In the genomic region with DNA sequence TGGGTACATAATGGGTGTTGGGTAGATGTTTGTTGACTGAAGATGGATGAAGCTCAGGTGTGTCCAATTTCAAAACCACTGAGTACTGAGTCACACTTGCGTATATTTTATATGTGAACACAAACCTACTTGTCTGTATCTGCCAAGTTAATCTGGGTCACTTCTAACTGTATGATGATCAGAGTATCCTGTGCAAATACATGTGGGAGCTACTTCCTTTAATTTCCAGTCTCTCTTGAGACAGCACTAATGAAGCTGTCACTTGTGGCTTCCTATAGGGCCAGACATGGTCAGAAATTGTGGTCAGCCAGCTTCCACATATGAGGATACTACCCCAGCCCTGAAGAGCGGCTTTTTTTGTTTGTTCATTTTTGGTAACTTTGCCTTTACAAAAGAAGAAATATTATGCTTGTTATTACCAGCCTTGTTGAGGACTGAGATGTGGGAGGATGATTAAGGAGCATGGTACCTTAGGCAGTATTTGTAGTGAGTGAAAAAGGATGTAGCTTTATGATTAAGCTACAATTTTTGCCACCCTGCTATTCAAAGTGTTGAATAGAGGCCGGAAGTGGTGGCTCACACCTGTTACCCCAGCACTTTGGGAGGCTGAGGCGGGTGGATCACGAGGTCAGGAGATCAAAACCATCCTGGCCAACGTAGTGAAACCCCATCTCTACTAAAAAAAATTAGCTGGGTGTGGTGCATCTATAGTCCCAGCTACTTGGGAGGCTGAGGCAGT, we compare ENCODE assay signal across 15 cellular contexts. TPM values are rescaled to one million over a fixed set of nuclear protein-coding genes. Genes with fewer than 3 reads are reported as not detected.
DNase-seq lines count a peak whose midpoint lies in the region; ATAC-seq and TF ChIP-seq lines count a peak whose summit lies in the region.
"Had no signal": no experiment of that assay in that cellular context is flagged by ENCODE, and none has a peak within 500 bp of the region (broad histone marks: within the 10 kb centered on the region; RNA-seq: fewer than 3 reads in every experiment).

No MANE protein-coding gene starts in this region.

- H2BK15ac ChIP-seq in mesendoderm (replicated peaks; ENCODE audit: low read depth): no peak overlapping the region

- no peak for TF ChIP-seq POLR2A in lower leg skin (IDR thresholded peaks at IDR 0.05)

- H3K79me2 ChIP-seq in hepatocyte: no peaks in the 10 kb centered on the region
- no peaks in the 10 kb centered on the region for H3K79me2 ChIP-seq in mesendoderm (ENCODE audit: control insufficient read depth, insufficient read depth, low read length)

- no peak overlapping the region for H2AFZ ChIP-seq in hepatocyte

- H3K4me1 ChIP-seq in BLaER1 treated with 17β-estradiol and CSF1 and Interleukin-3, amounts not matched to agents 10 nM and 100 nM: peaks cover 29 to 53% (median 40%) of the 10 kb centered on the region in 10 experiments
- H3K4me1 ChIP-seq in hepatocyte (ENCODE audit: insufficient read depth): peaks cover 23% of the 10 kb centered on the region
- no peaks in the 10 kb centered on the region for H3K4me1 ChIP-seq in mesendoderm (ENCODE audit: control insufficient read depth, low read depth, low read length)

- H3K4me2 ChIP-seq in BLaER1 treated with 17β-estradiol and CSF1 and Interleukin-3, amounts not matched to agents 10 nM and 100 nM: peak overlapping the region; percentile 15 to 73 (median 56)
- no peak overlapping the region for H3K4me2 ChIP-seq in hepatocyte
- no peak overlapping the region for H3K4me2 ChIP-seq in mesendoderm (ENCODE audit: low read length)

- H2BK120ac ChIP-seq in mesendoderm (ENCODE audit: low read depth, low read length): no peak overlapping the region

- no peak overlapping the region for H3K4me3 ChIP-seq in BLaER1 treated with 17β-estradiol and CSF1 and Interleukin-3, amounts not matched to agents 10 nM and 100 nM
- H3K4me3 ChIP-seq in hepatocyte (no peak overlapping the region), mesendoderm (ENCODE audit: low read length) (no peak overlapping the region), lower leg skin (ENCODE audit: low read depth, poor library complexity, severe bottlenecking) (no peak overlapping the region)

- intact Hi-C loops in lower leg skin (cut with DNase I; ENCODE audit: low total_unique reads): no loop called here

- H2AK5ac ChIP-seq in mesendoderm (ENCODE audit: low read length): no peak overlapping the region

- no peak overlapping the region for H3K56ac ChIP-seq in mesendoderm (ENCODE audit: low read length)

- H3K36me3 ChIP-seq in BLaER1 treated with 17β-estradiol and CSF1 and Interleukin-3, amounts not matched to agents 10 nM and 100 nM: peaks cover 0 to 8% (median 0%) of the 10 kb centered on the region in 11 experiments; a peak in 4 of 22 replicates
- H3K36me3 ChIP-seq in hepatocyte (replicated peaks; ENCODE audit: insufficient read depth, low read depth) (no peaks in the 10 kb centered on the region), mesendoderm (ENCODE audit: control insufficient read depth, insufficient read depth, low read length) (no peaks in the 10 kb centered on the region)

- no peak overlapping the region for H4K8ac ChIP-seq in mesendoderm (ENCODE audit: low read depth, low read length)

- no peak overlapping the region for H3K18ac ChIP-seq in mesendoderm (ENCODE audit: low read length)

- TF ChIP-seq CTCF in hepatocyte (IDR thresholded peaks at IDR 0.05; ENCODE audit: poor library complexity) (no peak), lower leg skin (IDR thresholded peaks at IDR 0.05) (no peak)

- H3K79me1 ChIP-seq in mesendoderm (ENCODE audit: low read length): no peaks in the 10 kb centered on the region

- peaks cover 0 to 4% (median 0%) of the 10 kb centered on the region in 11 experiments; a peak in 2 of 22 replicates for H4K20me1 ChIP-seq in BLaER1 treated with 17β-estradiol and CSF1 and Interleukin-3, amounts not matched to agents 10 nM and 100 nM
- no peaks in the 10 kb centered on the region for H4K20me1 ChIP-seq in hepatocyte (ENCODE audit: insufficient read depth, poor library complexity, severe bottlenecking)

- DNase-seq in GF-D8 (lab: John Stamatoyannopoulos, UW) (peak; percentile 79), SKM-1 treated with dmso at 0.1 percent for 144 hours (lab: John Stamatoyannopoulos, UW; ENCODE audit: unreplicated experiment) (peak; percentile 30), hepatocyte (ENCODE audit: low spot score) (no peak), mesendoderm (no peak), lower leg skin (ENCODE audit: low spot score in 2 of 2) (no peak), NCI-H82 treated with DMSO at 0.1 percent for 48 hours (lab: John Stamatoyannopoulos, UW; ENCODE audit: unreplicated experiment) (no peak)
- DNase-seq: foreskin melanocyte; NCI-H1092 treated with DMSO at 0.1 percent for 48 hours; NCI-H446; SHP77 treated with DMSO at 0.1 percent for 48 hours; stimulated activated CD4-positive, alpha-beta T cell treated with anti-CD3 and anti-CD28 coated beads, Interleukin-2, amount 100 ng/mL, for 24 hours had no signal

- no peak overlapping the region for H3K9ac ChIP-seq in BLaER1 treated with 17β-estradiol and CSF1 and Interleukin-3, amounts not matched to agents 10 nM and 100 nM
- no peak overlapping the region for H3K9ac ChIP-seq in mesendoderm (ENCODE audit: low read length)

- no peak overlapping the region for H3K4ac ChIP-seq in mesendoderm (ENCODE audit: low read depth, low read length)

- H3K9me2 ChIP-seq in hepatocyte (replicated peaks; ENCODE audit: insufficient read depth): no peaks in the 10 kb centered on the region

- peaks cover 8 to 28% (median 18%) of the 10 kb centered on the region in 11 experiments for H3K9me3 ChIP-seq in BLaER1 treated with 17β-estradiol and CSF1 and Interleukin-3, amounts not matched to agents 10 nM and 100 nM (replicated peaks in 1 of 11)
- no peaks in the 10 kb centered on the region for H3K9me3 ChIP-seq in hepatocyte (ENCODE audit: low read depth)

- no peak overlapping the region for H4K5ac ChIP-seq in mesendoderm (ENCODE audit: low read length)

- no peak for ATAC-seq in GM18511 (IDR thresholded peaks at IDR 0.05; ENCODE audit: unreplicated experiment)
- ATAC-seq: HCT116 had no signal

- H3K27ac ChIP-seq in BLaER1 treated with 17β-estradiol and CSF1 and Interleukin-3, amounts not matched to agents 10 nM and 100 nM: peak overlapping the region in 2 of 11 experiments; percentile 5 to 16; a peak in 2 of 22 replicates
- peak overlapping the region; percentile 16 for H3K27ac ChIP-seq in hepatocyte
- no peak overlapping the region for H3K27ac ChIP-seq in mesendoderm (ENCODE audit: low read depth, low read length)
- H3K27ac ChIP-seq: C4-2B had no signal

- H2BK5ac ChIP-seq in mesendoderm (ENCODE audit: low read length): no peak overlapping the region

- 92% methylated on average over 6 of the region's 6 CpGs for WGBS in hepatocyte (ENCODE audit: low lambda C conversion rate, missing lambda C conversion rate)
- WGBS in mesendoderm (ENCODE audit: extremely low coverage, insufficient coverage, low lambda C conversion rate): no CpG with 5 or more reads among the region's 6 CpGs
- whole genome bisulfite sequencing in lower leg skin, 2 donors: 73 to 74% methylated on average over 6 of the region's 6 CpGs

- peaks cover 0 to 35% (median 0%) of the 10 kb centered on the region in 11 experiments; a peak in 4 of 22 replicates for H3K27me3 ChIP-seq in BLaER1 treated with 17β-estradiol and CSF1 and Interleukin-3, amounts not matched to agents 10 nM and 100 nM
- H3K27me3 ChIP-seq in hepatocyte (no peaks in the 10 kb centered on the region), mesendoderm (ENCODE audit: insufficient read depth, low read length, poor library complexity) (no peaks in the 10 kb centered on the region)

- no peak overlapping the region for H3K23ac ChIP-seq in mesendoderm (ENCODE audit: low read length)

RNA-seq across cellular contexts. Expression of a gene that starts 32.4 kb away (rescaled TPM):
- total RNA-seq in hepatocyte (17.8 and 23.2 TPM in 2 replicates), lower leg skin (10 to 100 TPM in 1 of 4 donors, 1 to 10 TPM in 3; 7.6 to 10.8 (median 8.2) TPM)
- polyA plus RNA-seq in hepatocyte: 6.7 and 7.1 TPM in 2 replicates
- polyA plus RNA-seq in mesendoderm (2013, experiment 1 of 2): 0.79 TPM
- polyA plus RNA-seq in mesendoderm (2013, experiment 2 of 2): 0.85 TPM

Comparison
In these comparisons a context has a peak if more than half of its experiments do, and no peak if none do; other contexts are left out.
1. H3K4me2 ChIP-seq: peak in BLaER1 treated with 17β-estradiol and CSF1 and Interleukin-3, amounts not matched to agents 10 nM and 100 nM (11 of 11); none in hepatocyte (single experiment) and mesendoderm (single experiment).
2. DNase-seq: peak in GF-D8 (single experiment) and SKM-1 treated with dmso at 0.1 percent for 144 hours (single experiment); none in hepatocyte (single experiment), mesendoderm (single experiment), lower leg skin (0 of 2) and NCI-H82 treated with DMSO at 0.1 percent for 48 hours (single experiment).